In genomic region chr6:73353636-73354388, GRCh38 we compare ENCODE assay signal across 1 cellular context.
TF ChIP-seq lines count a peak whose summit lies in the region.

Gene DPPA5 (minus strand): TSS chr6:73354276. CDS start chr6:73354225, 51 bp downstream.

TF ChIP-seq in GM23338, 12 proteins besides CTCF, POLR2A, EP300 and RAD21 (continued from another document):
- TF ChIP-seq, protein P1, sequence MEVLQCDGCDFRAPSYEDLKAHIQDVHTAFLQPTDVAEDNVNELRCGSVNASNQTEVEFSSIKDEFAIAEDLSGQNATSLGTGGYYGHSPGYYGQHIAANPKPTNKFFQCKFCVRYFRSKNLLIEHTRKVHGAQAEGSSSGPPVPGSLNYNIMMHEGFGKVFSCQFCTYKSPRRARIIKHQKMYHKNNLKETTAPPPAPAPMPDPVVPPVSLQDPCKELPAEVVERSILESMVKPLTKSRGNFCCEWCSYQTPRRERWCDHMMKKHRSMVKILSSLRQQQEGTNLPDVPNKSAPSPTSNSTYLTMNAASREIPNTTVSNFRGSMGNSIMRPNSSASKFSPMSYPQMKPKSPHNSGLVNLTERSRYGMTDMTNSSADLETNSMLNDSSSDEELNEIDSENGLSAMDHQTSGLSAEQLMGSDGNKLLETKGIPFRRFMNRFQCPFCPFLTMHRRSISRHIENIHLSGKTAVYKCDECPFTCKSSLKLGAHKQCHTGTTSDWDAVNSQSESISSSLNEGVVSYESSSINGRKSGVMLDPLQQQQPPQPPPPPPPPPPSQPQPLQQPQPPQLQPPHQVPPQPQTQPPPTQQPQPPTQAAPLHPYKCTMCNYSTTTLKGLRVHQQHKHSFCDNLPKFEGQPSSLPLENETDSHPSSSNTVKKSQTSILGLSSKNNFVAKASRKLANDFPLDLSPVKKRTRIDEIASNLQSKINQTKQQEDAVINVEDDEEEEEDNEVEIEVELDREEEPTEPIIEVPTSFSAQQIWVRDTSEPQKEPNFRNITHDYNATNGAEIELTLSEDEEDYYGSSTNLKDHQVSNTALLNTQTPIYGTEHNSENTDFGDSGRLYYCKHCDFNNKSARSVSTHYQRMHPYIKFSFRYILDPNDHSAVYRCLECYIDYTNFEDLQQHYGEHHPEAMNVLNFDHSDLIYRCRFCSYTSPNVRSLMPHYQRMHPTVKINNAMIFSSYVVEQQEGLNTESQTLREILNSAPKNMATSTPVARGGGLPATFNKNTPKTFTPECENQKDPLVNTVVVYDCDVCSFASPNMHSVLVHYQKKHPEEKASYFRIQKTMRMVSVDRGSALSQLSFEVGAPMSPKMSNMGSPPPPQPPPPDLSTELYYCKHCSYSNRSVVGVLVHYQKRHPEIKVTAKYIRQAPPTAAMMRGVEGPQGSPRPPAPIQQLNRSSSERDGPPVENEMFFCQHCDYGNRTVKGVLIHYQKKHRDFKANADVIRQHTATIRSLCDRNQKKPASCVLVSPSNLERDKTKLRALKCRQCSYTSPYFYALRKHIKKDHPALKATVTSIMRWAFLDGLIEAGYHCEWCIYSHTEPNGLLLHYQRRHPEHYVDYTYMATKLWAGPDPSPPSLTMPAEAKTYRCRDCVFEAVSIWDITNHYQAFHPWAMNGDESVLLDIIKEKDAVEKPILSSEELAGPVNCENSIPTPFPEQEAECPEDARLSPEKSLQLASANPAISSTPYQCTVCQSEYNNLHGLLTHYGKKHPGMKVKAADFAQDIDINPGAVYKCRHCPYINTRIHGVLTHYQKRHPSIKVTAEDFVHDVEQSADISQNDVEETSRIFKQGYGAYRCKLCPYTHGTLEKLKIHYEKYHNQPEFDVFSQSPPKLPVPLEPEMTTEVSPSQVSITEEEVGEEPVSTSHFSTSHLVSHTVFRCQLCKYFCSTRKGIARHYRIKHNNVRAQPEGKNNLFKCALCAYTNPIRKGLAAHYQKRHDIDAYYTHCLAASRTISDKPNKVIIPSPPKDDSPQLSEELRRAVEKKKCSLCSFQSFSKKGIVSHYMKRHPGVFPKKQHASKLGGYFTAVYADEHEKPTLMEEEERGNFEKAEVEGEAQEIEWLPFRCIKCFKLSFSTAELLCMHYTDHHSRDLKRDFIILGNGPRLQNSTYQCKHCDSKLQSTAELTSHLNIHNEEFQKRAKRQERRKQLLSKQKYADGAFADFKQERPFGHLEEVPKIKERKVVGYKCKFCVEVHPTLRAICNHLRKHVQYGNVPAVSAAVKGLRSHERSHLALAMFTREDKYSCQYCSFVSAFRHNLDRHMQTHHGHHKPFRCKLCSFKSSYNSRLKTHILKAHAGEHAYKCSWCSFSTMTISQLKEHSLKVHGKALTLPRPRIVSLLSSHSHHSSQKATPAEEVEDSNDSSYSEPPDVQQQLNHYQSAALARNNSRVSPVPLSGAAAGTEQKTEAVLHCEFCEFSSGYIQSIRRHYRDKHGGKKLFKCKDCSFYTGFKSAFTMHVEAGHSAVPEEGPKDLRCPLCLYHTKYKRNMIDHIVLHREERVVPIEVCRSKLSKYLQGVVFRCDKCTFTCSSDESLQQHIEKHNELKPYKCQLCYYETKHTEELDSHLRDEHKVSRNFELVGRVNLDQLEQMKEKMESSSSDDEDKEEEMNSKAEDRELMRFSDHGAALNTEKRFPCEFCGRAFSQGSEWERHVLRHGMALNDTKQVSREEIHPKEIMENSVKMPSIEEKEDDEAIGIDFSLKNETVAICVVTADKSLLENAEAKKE (CRISPR knock-in tag; IDR thresholded peaks at IDR 0.05), result no peak
- TF ChIP-seq EZH2 (IDR thresholded peaks at IDR 0.05; ENCODE audit: low read depth, unreplicated experiment), result no peak
- TF ChIP-seq ZNF114 (CRISPR knock-in tag; IDR thresholded peaks at IDR 0.05), result no peak
- TF ChIP-seq JUNB (IDR thresholded peaks at IDR 0.05; ENCODE audit: unreplicated experiment), result no peak
- TF ChIP-seq STAT1 (IDR thresholded peaks at IDR 0.05; ENCODE audit: unreplicated experiment), result no peak
